In the genomic region with DNA sequence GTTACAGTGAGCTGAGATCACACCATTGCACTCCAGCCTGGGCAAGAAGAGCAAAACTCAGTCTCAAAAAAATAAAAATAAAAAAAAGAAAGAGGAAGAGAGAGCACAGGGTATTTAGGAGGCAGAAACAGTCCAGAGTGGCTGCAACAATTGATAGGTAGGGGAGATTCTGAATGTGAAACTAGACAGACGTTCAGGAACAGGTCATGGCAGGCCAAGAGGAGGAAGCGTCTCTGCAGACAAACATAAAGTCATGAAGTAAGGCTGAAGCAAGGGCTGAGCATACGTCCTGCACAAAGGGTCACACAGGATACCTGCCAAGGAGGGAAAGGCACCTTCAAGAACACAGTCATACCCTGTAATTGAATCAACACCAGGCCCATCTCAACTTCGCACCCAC, we compare ENCODE assay signal across 13 cellular contexts.
DNase-seq lines count a peak whose midpoint lies in the region; ATAC-seq, FAIRE-seq and TF ChIP-seq lines count a peak whose summit lies in the region.
"Had no signal": no experiment of that assay in that cellular context is flagged by ENCODE, and none has a peak within 500 bp of the region (broad histone marks: within the 10 kb centered on the region; RNA-seq: fewer than 3 reads in every experiment).

No MANE protein-coding gene starts in this region.

- in situ Hi-C loops in G401 (cut with HindIII; ENCODE audit: low sequenced_read_pairs), result no loop called here

- H3K4me1 ChIP-seq in smooth muscle cell (ENCODE audit: low read depth) (peaks cover 9% of the 10 kb centered on the region), uterus (no peaks in the 10 kb centered on the region)

- no peak overlapping the region for H2AFZ ChIP-seq in smooth muscle cell (ENCODE audit: low read depth)

- intact Hi-C loops in uterus (cut with DNase I; ENCODE audit: low total_unique reads), result no loop called here

- H3K4me3 ChIP-seq in smooth muscle cell, result no peak overlapping the region
- no peak overlapping the region for H3K4me3 ChIP-seq in uterus
- H3K4me3 ChIP-seq: prostate gland, SJCRH30 had no signal

- ATAC-seq in GM19372 (IDR thresholded peaks at IDR 0.05; ENCODE audit: low read depth, unreplicated experiment) (peak; percentile 71), HG02870 (IDR thresholded peaks at IDR 0.05; ENCODE audit: unreplicated experiment) (peak; percentile 97)
- ATAC-seq: activated CD8-positive, alpha-beta T cell treated with anti-CD3 and anti-CD28 coated beads, Interleukin-2, amount 10 ng/mL, durations not matched to agents 7 days and 5 days had no signal

- TF ChIP-seq CTCF in D721Med (IDR thresholded peaks at IDR 0.05; ENCODE audit: insufficient read depth, missing control alignments), result no peak
- no peak for TF ChIP-seq CTCF in smooth muscle cell (IDR thresholded peaks at IDR 0.05; ENCODE audit: borderline replicate concordance, insufficient read depth, poor library complexity, severe bottlenecking)
- TF ChIP-seq CTCF in uterus (IDR thresholded peaks at IDR 0.05), result no peak

- H3K36me3 ChIP-seq in smooth muscle cell (ENCODE audit: low read depth) (no peaks in the 10 kb centered on the region), uterus (no peaks in the 10 kb centered on the region)
- H3K36me3 ChIP-seq: prostate gland, SJCRH30 had no signal

- peak; percentile 88 for FAIRE-seq in D721Med (lab: Jason Lieb, UNC)
- FAIRE-seq: islet of Langerhans had no signal

- DNase-seq in D721Med (ENCODE audit: insufficient read length, low spot score), result no peak
- peak; percentile 53 to 85 for DNase-seq in NOMO-1 (lab: John Stamatoyannopoulos, UW; ENCODE audit: unreplicated experiment in 2 of 2)
- DNase-seq in germinal center (ENCODE audit: low spot score), result no peak
- no peak for DNase-seq in G401 (ENCODE audit: low spot score)
- no peak for DNase-seq in smooth muscle cell (lab: John Stamatoyannopoulos, UW; ENCODE audit: unreplicated experiment)
- no peak for DNase-seq in uterus
- DNase-seq: activated CD8-positive, alpha-beta T cell treated with anti-CD3 and anti-CD28 coated beads, Interleukin-2, amount 10 ng/mL, durations not matched to agents 7 days and 5 days; NCI-H1417 treated with DMSO at 0.1 percent for 48 hours; SJCRH30 had no signal

- no peak for TF ChIP-seq POLR2A in uterus (IDR thresholded peaks at IDR 0.05)

- H3K27me3 ChIP-seq in smooth muscle cell (ENCODE audit: low read depth) (no peaks in the 10 kb centered on the region), uterus (no peaks in the 10 kb centered on the region)
- H3K27me3 ChIP-seq: SJCRH30 had no signal

- H3K4me2 ChIP-seq in smooth muscle cell, result no peak overlapping the region

- no peaks in the 10 kb centered on the region for H3K79me2 ChIP-seq in smooth muscle cell (ENCODE audit: low read depth)

- WGBS in smooth muscle cell (ENCODE audit: low lambda C conversion rate), result 76% methylated on average over 4 of the region's 4 CpGs

- H3K9me3 ChIP-seq in smooth muscle cell (replicated peaks; ENCODE audit: low read depth) (no peaks in the 10 kb centered on the region), uterus (no peaks in the 10 kb centered on the region)
- H3K9me3 ChIP-seq: prostate gland, SJCRH30 had no signal

- H3K9ac ChIP-seq in smooth muscle cell (ENCODE audit: low read depth), result no peak overlapping the region

- no peaks in the 10 kb centered on the region for H4K20me1 ChIP-seq in smooth muscle cell (ENCODE audit: low read depth)

- H3K27ac ChIP-seq in smooth muscle cell (ENCODE audit: low read depth), result no peak overlapping the region
- H3K27ac ChIP-seq in uterus, result no peak overlapping the region
- H3K27ac ChIP-seq: prostate gland, SJCRH30 had no signal

- no peaks in the 10 kb centered on the region for H3F3A ChIP-seq in smooth muscle cell (ENCODE audit: low read depth)

Comparison
In these comparisons a context has a peak if more than half of its experiments do, and no peak if none do; other contexts are left out.
1. DNase-seq: peak in NOMO-1 (2 of 2); none in D721Med (single experiment), germinal center (single experiment), G401 (single experiment), smooth muscle cell (single experiment) and uterus (0 of 2).